19 cellular contexts compared by ENCODE assay signal in the genomic region with DNA sequence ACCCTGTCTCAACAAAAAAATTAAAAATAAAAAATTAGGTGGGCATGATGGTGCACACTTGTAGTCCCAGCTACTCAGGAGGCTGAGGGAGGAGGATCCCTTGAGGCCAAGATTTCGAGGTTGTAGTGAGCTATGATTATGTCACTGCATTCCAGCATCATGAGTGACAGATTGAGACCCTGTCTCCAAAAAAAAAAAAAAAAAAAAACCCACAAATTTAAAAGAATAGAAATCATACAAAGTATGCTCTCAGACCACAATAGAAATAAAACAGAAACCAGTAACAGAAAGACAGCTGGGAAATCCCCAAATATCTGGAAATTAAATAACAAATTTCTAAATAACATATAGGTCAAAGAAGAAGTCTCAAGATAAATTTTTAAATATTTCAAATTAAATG.
DNase-seq lines count a peak whose midpoint lies in the region; ATAC-seq and TF ChIP-seq lines count a peak whose summit lies in the region.
"Had no signal": no experiment of that assay in that cellular context is flagged by ENCODE, and none has a peak within 500 bp of the region (broad histone marks: within the 10 kb centered on the region; RNA-seq: fewer than 3 reads in every experiment).

No MANE protein-coding gene starts in this region.

- H3K27ac ChIP-seq in KMS-11 (no peak overlapping the region), breast epithelium (no peak overlapping the region)
- H3K27ac ChIP-seq: 22Rv1, BLaER1 had no signal

- intact Hi-C loops in breast epithelium (cut with DNase I; ENCODE audit: low total_unique reads), result no loop called here

- H3K9me3 Mint-ChIP-seq in activated T-helper 17 cell treated with anti-CD3 and anti-CD28 coated beads, Interleukin-2, amount 50 U/mL, for 72 hours, result peaks cover 3% of the 10 kb centered on the region
- H3K9me3 Mint-ChIP-seq: CD4-positive, alpha-beta T cell; CD8-positive, alpha-beta memory T cell had no signal

- no peaks in the 10 kb centered on the region for H3K36me3 Mint-ChIP-seq in activated T-helper 17 cell treated with anti-CD3 and anti-CD28 coated beads, Interleukin-2, amount 50 U/mL, for 72 hours (ENCODE audit: low read depth)
- H3K36me3 Mint-ChIP-seq: CD14-positive monocyte; CD8-positive, alpha-beta memory T cell had no signal

- H3K9ac ChIP-seq in KMS-11, result no peak overlapping the region
- H3K9ac ChIP-seq: BLaER1 had no signal

- no peak for TF ChIP-seq POLR2A in breast epithelium (IDR thresholded peaks at IDR 0.05)

- H3K36me3 ChIP-seq in KMS-11 (ENCODE audit: insufficient read depth) (no peaks in the 10 kb centered on the region), breast epithelium (no peaks in the 10 kb centered on the region)
- H3K36me3 ChIP-seq: BLaER1 had no signal

- no peaks in the 10 kb centered on the region for H3K79me2 ChIP-seq in KMS-11 (ENCODE audit: insufficient read depth, low read depth)

- H3K27me3 ChIP-seq in KMS-11 (ENCODE audit: insufficient read depth, low read depth) (no peaks in the 10 kb centered on the region), breast epithelium (peaks cover 0 to 5% of the 10 kb centered on the region in 2 donors)

- TF ChIP-seq CTCF in KMS-11 (conservative IDR thresholded peaks at IDR 0.05; ENCODE audit: low read depth, low read length) (no peak), breast epithelium (IDR thresholded peaks at IDR 0.05) (no peak)

- peaks cover 20% of the 10 kb centered on the region for H3K4me1 ChIP-seq in KMS-11 (ENCODE audit: low read depth, poor library complexity, severe bottlenecking)
- no peaks in the 10 kb centered on the region for H3K4me1 ChIP-seq in breast epithelium
- H3K4me1 ChIP-seq: BLaER1 had no signal

- H3K9me3 ChIP-seq in breast epithelium, result no peaks in the 10 kb centered on the region
- H3K9me3 ChIP-seq: BLaER1 had no signal

- peak overlapping the region; percentile 29; the same call in 1 of the 2 replicates for H3K4me2 ChIP-seq in KMS-11
- H3K4me2 ChIP-seq: BLaER1, GM23338 had no signal

- ATAC-seq in activated CD4-positive, CD25-positive, alpha-beta regulatory T cell treated with anti-CD3 and anti-CD28 coated beads, Interleukin-2, amount 50 U/mL, for 24 hours, result peak; percentile 44 to 45
- peak; percentile 24 for ATAC-seq in activated T-helper 17 cell treated with anti-CD3 and anti-CD28 coated beads, Interleukin-2, amount 50 U/mL, for 72 hours (replicated peaks)
- ATAC-seq: GM23338, HCT116 had no signal

- peak overlapping the region; percentile 42 for H3K4me3 Mint-ChIP-seq in activated T-helper 17 cell treated with anti-CD3 and anti-CD28 coated beads, Interleukin-2, amount 50 U/mL, for 72 hours
- H3K4me3 Mint-ChIP-seq: B cell; CD14-positive monocyte; CD4-positive, alpha-beta T cell; CD8-positive, alpha-beta memory T cell; GM23338; H9 had no signal

- no peak for DNase-seq in activated CD4-positive, CD25-positive, alpha-beta regulatory T cell treated with anti-CD3 and anti-CD28 coated beads, Interleukin-2, amount 50 U/mL, for 72 hours
- DNase-seq in medulla oblongata (ENCODE audit: extremely low spot score) (no peak), breast epithelium (ENCODE audit: low spot score in 2 of 2) (no peak)
- DNase-seq: CD4-positive, alpha-beta T cell; CD8-positive, alpha-beta memory T cell; DMS 273 treated with DMSO at 0.1 percent for 48 hours; DMS79; EL; GDM1; H9 had no signal

- no peak overlapping the region for H3K4me3 ChIP-seq in KMS-11 (IDR thresholded peaks at IDR 0.05; ENCODE audit: insufficient read depth, low read depth, low read length)
- no peak overlapping the region for H3K4me3 ChIP-seq in breast epithelium
- H3K4me3 ChIP-seq: BLaER1, GM23338 had no signal

- no peaks in the 10 kb centered on the region for H3K27me3 Mint-ChIP-seq in activated T-helper 17 cell treated with anti-CD3 and anti-CD28 coated beads, Interleukin-2, amount 50 U/mL, for 72 hours
- H3K27me3 Mint-ChIP-seq: B cell; CD4-positive, alpha-beta T cell; CD8-positive, alpha-beta memory T cell had no signal

- no peaks in the 10 kb centered on the region for H4K20me1 ChIP-seq in KMS-11 (ENCODE audit: insufficient read depth)
- H4K20me1 ChIP-seq: BLaER1 had no signal

- peaks cover 9% of the 10 kb centered on the region for H3K4me1 Mint-ChIP-seq in activated T-helper 17 cell treated with anti-CD3 and anti-CD28 coated beads, Interleukin-2, amount 50 U/mL, for 72 hours
- H3K4me1 Mint-ChIP-seq: B cell, CD14-positive monocyte, GM23338, H9 had no signal

- no peak overlapping the region for H3K27ac Mint-ChIP-seq in activated T-helper 17 cell treated with anti-CD3 and anti-CD28 coated beads, Interleukin-2, amount 50 U/mL, for 72 hours
- H3K27ac Mint-ChIP-seq: B cell; CD14-positive monocyte; CD4-positive, alpha-beta T cell; GM23338; H9 had no signal

- H2AFZ ChIP-seq in KMS-11 (ENCODE audit: low read depth), result no peak overlapping the region
- H2AFZ ChIP-seq: GM23338 had no signal
